Comparison of ENCODE assay signal across 8 cellular contexts in genomic region chr9:6680797-6681146, GRCh38. TPM values are rescaled to one million over a fixed set of nuclear protein-coding genes. Genes with fewer than 3 reads are reported as not detected.
DNase-seq lines count a peak whose midpoint lies in the region; ATAC-seq and TF ChIP-seq lines count a peak whose summit lies in the region.

No MANE protein-coding gene starts in this region.

- no peaks in the 10 kb centered on the region for H3K27me3 ChIP-seq in CD4-positive, alpha-beta T cell (ENCODE audit: control insufficient read depth, insufficient read depth, low read length)
- no peaks in the 10 kb centered on the region for H3K27me3 ChIP-seq in breast epithelium
- H3K27me3 ChIP-seq in kidney epithelial cell (ENCODE audit: control insufficient read depth, insufficient read depth, low read length) = no peaks in the 10 kb centered on the region

- H3K9me3 Mint-ChIP-seq in CD4-positive, alpha-beta T cell = no peaks in the 10 kb centered on the region
- H3K9me3 Mint-ChIP-seq in T-helper 1 cell treated with Interleukin-12 subunit alpha and Interleukin-12 subunit beta and Interleukin-4 antibody, amounts not matched to agents 30 μg/mL and 1 μg/mL, for 36 hours = no peaks in the 10 kb centered on the region

- peak overlapping the region; percentile 63 to 90 (median 71) for H3K4me3 ChIP-seq in breast epithelium
- peak overlapping the region; percentile 56 for H3K4me3 ChIP-seq in kidney epithelial cell (ENCODE audit: low read depth, low read length)

- H3K27ac Mint-ChIP-seq in CD4-positive, alpha-beta T cell = peak overlapping the region; percentile 99
- peak overlapping the region; percentile 99 for H3K27ac Mint-ChIP-seq in T-helper 1 cell treated with Interleukin-12 subunit alpha and Interleukin-12 subunit beta and Interleukin-4 antibody, amounts not matched to agents 30 μg/mL and 1 μg/mL, for 36 hours

- no peaks in the 10 kb centered on the region for H3K27me3 Mint-ChIP-seq in CD4-positive, alpha-beta T cell
- no peaks in the 10 kb centered on the region for H3K27me3 Mint-ChIP-seq in T-helper 1 cell treated with Interleukin-12 subunit alpha and Interleukin-12 subunit beta and Interleukin-4 antibody, amounts not matched to agents 30 μg/mL and 1 μg/mL, for 36 hours (ENCODE audit: low read depth)

- peak in 4 of 10 experiments; percentile 37 to 54 (median 44) for DNase-seq in CD4-positive, alpha-beta T cell
- DNase-seq in breast epithelium (ENCODE audit: low spot score in 2 of 2) = peak; percentile 44 to 60
- DNase-seq in kidney epithelial cell (ENCODE audit: low read depth) = no peak
- DNase-seq in stimulated activated CD4-positive, alpha-beta T cell treated with anti-CD3 and anti-CD28 coated beads, Interleukin-2, amount 100 ng/mL, for 24 hours = peak; percentile 75 to 78
- no peak for DNase-seq in cerebellar cortex (ENCODE audit: low spot score)

- ATAC-seq in CD4-positive, alpha-beta T cell (ENCODE audit: poor library complexity) = peak; percentile 33
- ATAC-seq in GM19395 (IDR thresholded peaks at IDR 0.05; ENCODE audit: unreplicated experiment) (peak; percentile 22), HG03469 (IDR thresholded peaks at IDR 0.05; ENCODE audit: unreplicated experiment) (peak; percentile 13)

- H3K36me3 ChIP-seq in breast epithelium = no peaks in the 10 kb centered on the region
- H3K36me3 ChIP-seq in kidney epithelial cell (ENCODE audit: control insufficient read depth, insufficient read depth, low read length) = no peaks in the 10 kb centered on the region

- H3K36me3 Mint-ChIP-seq in CD4-positive, alpha-beta T cell (ENCODE audit: low read depth) = no peaks in the 10 kb centered on the region
- no peaks in the 10 kb centered on the region for H3K36me3 Mint-ChIP-seq in T-helper 1 cell treated with Interleukin-12 subunit alpha and Interleukin-12 subunit beta and Interleukin-4 antibody, amounts not matched to agents 30 μg/mL and 1 μg/mL, for 36 hours (ENCODE audit: low read depth)

- peak overlapping the region; percentile 96 for H3K27ac ChIP-seq in CD4-positive, alpha-beta T cell (ENCODE audit: low read depth, low read length)
- H3K27ac ChIP-seq in breast epithelium = peak overlapping the region; percentile 96 to 97

- CTCF ChIA-PET in CD4-positive, alpha-beta T cell (lab: Charles Lee) = interaction anchor here (1.8 kb wide), 1 partner anchor 76 kb away, joined by 5 read pairs; no protein-coding TSS in a partner anchor

- peak; percentile 26 for TF ChIP-seq POLR2A in breast epithelium (IDR thresholded peaks at IDR 0.05)

- peak overlapping the region; percentile 89 for H3K4me3 Mint-ChIP-seq in CD4-positive, alpha-beta T cell
- H3K4me3 Mint-ChIP-seq in T-helper 1 cell treated with Interleukin-12 subunit alpha and Interleukin-12 subunit beta and Interleukin-4 antibody, amounts not matched to agents 30 μg/mL and 1 μg/mL, for 36 hours = peak overlapping the region; percentile 95

- no peaks in the 10 kb centered on the region for H3K9me3 ChIP-seq in CD4-positive, alpha-beta T cell (ENCODE audit: control insufficient read depth, low read length)
- no peaks in the 10 kb centered on the region for H3K9me3 ChIP-seq in breast epithelium

- POLR2A ChIA-PET in CD4-positive, alpha-beta T cell (lab: Charles Lee) = interaction anchor here (0.8 to 4.2 kb wide), 9 partner anchors 24 to 674 kb away, joined by 3 to 155 read pairs (median 16); partner anchors contain the start of genes KDM4C and UHRF2

- peaks cover 17% of the 10 kb centered on the region for H3K4me1 Mint-ChIP-seq in CD4-positive, alpha-beta T cell (ENCODE audit: low read depth)
- H3K4me1 Mint-ChIP-seq in T-helper 1 cell treated with Interleukin-12 subunit alpha and Interleukin-12 subunit beta and Interleukin-4 antibody, amounts not matched to agents 30 μg/mL and 1 μg/mL, for 36 hours (ENCODE audit: low read depth) = peaks cover 16% of the 10 kb centered on the region

- intact Hi-C loops in CD4-positive, alpha-beta T cell (cut with DNase I, micrococcal nuclease) = loop anchor here (1.0 to 10.0 kb wide), 7 partner anchors 24 to 672 kb away; partner anchors contain the start of genes KDM4C (in 1 of the 2) and UHRF2 (in 1 of the 2)
- intact Hi-C loops in breast epithelium (cut with DNase I; ENCODE audit: low total_unique reads) = no loop called here

- H3K4me1 ChIP-seq in breast epithelium = no peaks in the 10 kb centered on the region

- no peak for TF ChIP-seq CTCF in CD4-positive, alpha-beta T cell (IDR thresholded peaks at IDR 0.05)
- TF ChIP-seq CTCF in breast epithelium (IDR thresholded peaks at IDR 0.05) = no peak
- no peak for TF ChIP-seq CTCF in kidney epithelial cell (IDR thresholded peaks at IDR 0.05; ENCODE audit: insufficient read depth, low read length, poor library complexity, severe bottlenecking)

RNA-seq across cellular contexts. Expression of gene GLDC, which starts 35.2 kb away (rescaled TPM):
- not detected for total RNA-seq in CD4-positive, alpha-beta T cell
- 1 to 10 TPM in 1 of 3 donors, under 1 TPM in 2; 0.16 to 2.6 (median 0.66) TPM for total RNA-seq in breast epithelium
- 10.3 and 17.3 TPM in 2 replicates for total RNA-seq in kidney epithelial cell

Comparison
In these comparisons a context has a peak if more than half of its experiments do, and no peak if none do; other contexts are left out.
1. DNase-seq: peak in breast epithelium (2 of 2) and stimulated activated CD4-positive, alpha-beta T cell treated with anti-CD3 and anti-CD28 coated beads, Interleukin-2, amount 100 ng/mL, for 24 hours (2 of 2); none in kidney epithelial cell (single experiment) and cerebellar cortex (single experiment).
2. Peak in every context shown above with its lines, with median percentiles within 50 percentile points of each other: ATAC-seq.